ENCODE assay signal across 3 cellular contexts in the genomic region with DNA sequence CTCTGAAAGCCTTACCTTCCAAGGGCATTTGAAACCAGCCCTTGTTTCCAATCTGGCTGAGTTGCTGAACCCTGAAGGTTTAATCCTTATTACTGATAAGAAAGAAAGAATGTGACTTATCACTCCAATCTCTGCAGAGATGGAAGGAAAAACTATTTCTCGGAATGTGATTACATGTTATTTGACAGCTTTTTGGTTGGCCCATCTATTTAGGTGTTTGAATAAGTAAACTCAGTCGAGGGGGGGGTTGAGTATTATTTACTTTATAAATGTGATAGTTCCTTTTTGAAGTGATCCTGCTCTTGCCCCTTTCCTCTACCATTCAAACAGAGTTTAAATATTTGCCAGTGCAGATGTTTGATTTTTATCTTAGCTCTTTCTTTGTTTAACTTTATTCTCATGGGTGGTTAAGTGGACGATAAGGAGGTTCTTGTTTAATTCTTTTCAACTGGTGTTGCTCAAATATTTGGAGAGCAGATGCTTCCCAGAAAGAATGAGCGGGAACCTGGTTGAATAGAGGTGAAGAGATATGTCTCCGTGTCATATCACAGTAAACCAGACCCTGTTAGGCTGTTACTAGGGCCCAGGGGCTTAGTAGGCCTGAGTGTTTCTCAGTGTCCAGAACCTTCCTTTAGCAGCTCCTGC.
A peak's percentile ranks its signal among the peaks of the same experiment; 100 is the strongest.
TF ChIP-seq lines count a peak whose summit lies in the region.

No MANE protein-coding gene starts in this region.

TF ChIP-seq in A549, 52 proteins besides CTCF, POLR2A, EP300 and RAD21 (continued from another document):
- TF ChIP-seq BCL3 (IDR thresholded peaks at IDR 0.05): 0 out of 3 replicates have a peak, but pooled peaks have one; percentile 52
- TF ChIP-seq GATA3 (IDR thresholded peaks at IDR 0.05; ENCODE audit: borderline replicate concordance): peak; percentile 87
- TF ChIP-seq, protein P1, sequence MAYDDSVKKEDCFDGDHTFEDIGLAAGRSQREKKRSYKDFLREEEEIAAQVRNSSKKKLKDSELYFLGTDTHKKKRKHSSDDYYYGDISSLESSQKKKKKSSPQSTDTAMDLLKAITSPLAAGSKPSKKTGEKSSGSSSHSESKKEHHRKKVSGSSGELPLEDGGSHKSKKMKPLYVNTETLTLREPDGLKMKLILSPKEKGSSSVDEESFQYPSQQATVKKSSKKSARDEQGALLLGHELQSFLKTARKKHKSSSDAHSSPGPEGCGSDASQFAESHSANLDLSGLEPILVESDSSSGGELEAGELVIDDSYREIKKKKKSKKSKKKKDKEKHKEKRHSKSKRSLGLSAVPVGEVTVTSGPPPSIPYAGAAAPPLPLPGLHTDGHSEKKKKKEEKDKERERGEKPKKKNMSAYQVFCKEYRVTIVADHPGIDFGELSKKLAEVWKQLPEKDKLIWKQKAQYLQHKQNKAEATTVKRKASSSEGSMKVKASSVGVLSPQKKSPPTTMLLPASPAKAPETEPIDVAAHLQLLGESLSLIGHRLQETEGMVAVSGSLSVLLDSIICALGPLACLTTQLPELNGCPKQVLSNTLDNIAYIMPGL (CRISPR knock-in tag; IDR thresholded peaks at IDR 0.05; ENCODE audit: borderline replicate concordance): no peak

TF ChIP-seq in HEK293, 187 proteins besides CTCF, POLR2A, EP300 and RAD21 (continued from another document and continues in another):
- TF ChIP-seq PRDM10 (tag by site-specific recombination; IDR thresholded peaks at IDR 0.05): peak; percentile 55
- 0 out of 2 replicates have a peak, but pooled peaks have one; percentile 14 for TF ChIP-seq ZNF600 (tag by site-specific recombination; IDR thresholded peaks at IDR 0.05)
- TF ChIP-seq ZNF211 (tag by site-specific recombination; IDR thresholded peaks at IDR 0.05; ENCODE audit: low read depth): no peak
- TF ChIP-seq, protein P2, sequence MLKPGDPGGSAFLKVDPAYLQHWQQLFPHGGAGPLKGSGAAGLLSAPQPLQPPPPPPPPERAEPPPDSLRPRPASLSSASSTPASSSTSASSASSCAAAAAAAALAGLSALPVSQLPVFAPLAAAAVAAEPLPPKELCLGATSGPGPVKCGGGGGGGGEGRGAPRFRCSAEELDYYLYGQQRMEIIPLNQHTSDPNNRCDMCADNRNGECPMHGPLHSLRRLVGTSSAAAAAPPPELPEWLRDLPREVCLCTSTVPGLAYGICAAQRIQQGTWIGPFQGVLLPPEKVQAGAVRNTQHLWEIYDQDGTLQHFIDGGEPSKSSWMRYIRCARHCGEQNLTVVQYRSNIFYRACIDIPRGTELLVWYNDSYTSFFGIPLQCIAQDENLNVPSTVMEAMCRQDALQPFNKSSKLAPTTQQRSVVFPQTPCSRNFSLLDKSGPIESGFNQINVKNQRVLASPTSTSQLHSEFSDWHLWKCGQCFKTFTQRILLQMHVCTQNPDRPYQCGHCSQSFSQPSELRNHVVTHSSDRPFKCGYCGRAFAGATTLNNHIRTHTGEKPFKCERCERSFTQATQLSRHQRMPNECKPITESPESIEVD (tag by site-specific recombination; IDR thresholded peaks at IDR 0.05): peak; percentile 91
- TF ChIP-seq ZNF157 (tag by site-specific recombination; IDR thresholded peaks at IDR 0.05): no peak
- no peak for TF ChIP-seq ZNF473 (tag by site-specific recombination; IDR thresholded peaks at IDR 0.05)
- peak; percentile 52; the same call in 1 of the 2 replicates for TF ChIP-seq BCL6B (tag by site-specific recombination; IDR thresholded peaks at IDR 0.05)
- TF ChIP-seq ZNF202 (tag by site-specific recombination; IDR thresholded peaks at IDR 0.05; ENCODE audit: borderline replicate concordance): no peak
- TF ChIP-seq, protein P3, sequence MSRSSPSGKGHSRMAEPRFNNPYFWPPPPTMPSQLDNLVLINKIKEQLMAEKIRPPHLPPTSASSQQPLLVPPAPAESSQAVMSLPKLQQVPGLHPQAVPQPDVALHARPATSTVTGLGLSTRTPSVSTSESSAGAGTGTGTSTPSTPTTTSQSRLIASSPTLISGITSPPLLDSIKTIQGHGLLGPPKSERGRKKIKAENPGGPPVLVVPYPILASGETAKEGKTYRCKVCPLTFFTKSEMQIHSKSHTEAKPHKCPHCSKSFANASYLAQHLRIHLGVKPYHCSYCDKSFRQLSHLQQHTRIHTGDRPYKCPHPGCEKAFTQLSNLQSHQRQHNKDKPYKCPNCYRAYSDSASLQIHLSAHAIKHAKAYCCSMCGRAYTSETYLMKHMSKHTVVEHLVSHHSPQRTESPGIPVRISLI (tag by site-specific recombination; IDR thresholded peaks at IDR 0.05): no peak

TF ChIP-seq in WTC11, 78 proteins besides CTCF, POLR2A, EP300 and RAD21 (continued from another document):
- TF ChIP-seq, protein P4, sequence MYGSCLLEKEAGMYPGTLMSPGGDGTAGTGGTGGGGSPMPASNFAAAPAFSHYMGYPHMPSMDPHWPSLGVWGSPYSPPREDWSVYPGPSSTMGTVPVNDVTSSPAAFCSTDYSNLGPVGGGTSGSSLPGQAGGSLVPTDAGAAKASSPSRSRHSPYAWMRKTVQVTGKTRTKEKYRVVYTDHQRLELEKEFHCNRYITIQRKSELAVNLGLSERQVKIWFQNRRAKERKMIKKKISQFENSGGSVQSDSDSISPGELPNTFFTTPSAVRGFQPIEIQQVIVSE (CRISPR knock-in tag; IDR thresholded peaks at IDR 0.05; ENCODE audit: borderline replicate concordance): no peak
TF ChIP-seq in WTC11: peak in this region for 1.
